ENCODE assay signal across 19 cellular contexts in genomic region chr10:115861455-115861854, GRCh38.
DNase-seq lines count a peak whose midpoint lies in the region; ATAC-seq and TF ChIP-seq lines count a peak whose summit lies in the region.
"Had no signal": no experiment of that assay in that cellular context is flagged by ENCODE, and none has a peak within 500 bp of the region (broad histone marks: within the 10 kb centered on the region; RNA-seq: fewer than 3 reads in every experiment).

No MANE protein-coding gene starts in this region.

- H4K91ac ChIP-seq in trophoblast cell (ENCODE audit: low read depth, low read length) = no peak overlapping the region

- DNase-seq in MCF 10A (ENCODE audit: unreplicated experiment) (peak; percentile 13), breast epithelium (ENCODE audit: low spot score in 2 of 2) (no peak), adipocyte (ENCODE audit: low read depth) (peak; percentile 40), fibroblast of the aortic adventitia (ENCODE audit: low read depth) (peak; percentile 5), right cardiac atrium (no peak), trophoblast cell (no peak), RWPE1 (ENCODE audit: low spot score) (no peak)
- no peak for DNase-seq in stimulated activated CD8-positive, alpha-beta memory T cell treated with anti-CD3 and anti-CD28 coated beads, Interleukin-4, amount 100 ng/mL, for 48 hours
- DNase-seq: AML-193, Caco-2, NCI-H1417 treated with DMSO at 0.1 percent for 48 hours, NCI-H2081 treated with DMSO at 0.1 percent for 48 hours, NCI-H510A, NCI-H82 had no signal

- no peak for TF ChIP-seq CTCF in MCF 10A (IDR thresholded peaks at IDR 0.05; ENCODE audit: unreplicated experiment)
- TF ChIP-seq CTCF in breast epithelium (IDR thresholded peaks at IDR 0.05) = no peak
- no peak for TF ChIP-seq CTCF in fibroblast of the aortic adventitia (IDR thresholded peaks at IDR 0.05; ENCODE audit: insufficient read depth, low read length)
- TF ChIP-seq CTCF in RWPE1 (conservative IDR thresholded peaks at IDR 0.05; ENCODE audit: low read depth) = no peak

- BruUV-seq in MCF 10A (replicated peaks; lab: Mats Ljungman, UMichigan) = no TSS peak

- H3K4me3 ChIP-seq in breast epithelium (no peak overlapping the region), adipocyte (ENCODE audit: low read length) (no peak overlapping the region), fibroblast of the aortic adventitia (ENCODE audit: low read depth, low read length) (no peak overlapping the region), right cardiac atrium (ENCODE audit: low read length) (no peak overlapping the region), trophoblast cell (ENCODE audit: low read depth, low read length) (no peak overlapping the region)
- H3K4me3 ChIP-seq: K562, SJSA1 had no signal

- H3K4me1 ChIP-seq in breast epithelium = no peaks in the 10 kb centered on the region
- peaks cover 15% of the 10 kb centered on the region for H3K4me1 ChIP-seq in adipocyte (ENCODE audit: control insufficient read depth, insufficient read depth, low read length)
- H3K4me1 ChIP-seq in right cardiac atrium (ENCODE audit: control insufficient read depth, insufficient read depth, low read length) = no peaks in the 10 kb centered on the region
- no peaks in the 10 kb centered on the region for H3K4me1 ChIP-seq in trophoblast cell (ENCODE audit: control insufficient read depth in 1 of 2, insufficient read depth in 2 of 2, low read length in 2 of 2)
- H3K4me1 ChIP-seq: SJSA1 had no signal

- H3K9me3 ChIP-seq in breast epithelium (no peaks in the 10 kb centered on the region), adipocyte (ENCODE audit: control insufficient read depth, low read length) (no peaks in the 10 kb centered on the region), right cardiac atrium (ENCODE audit: control insufficient read depth, low read length) (no peaks in the 10 kb centered on the region), trophoblast cell (ENCODE audit: insufficient read depth, low read depth, low read length) (no peaks in the 10 kb centered on the region)
- H3K9me3 ChIP-seq: Caco-2, SJSA1 had no signal

- H3K9me3 Mint-ChIP-seq in MCF 10A (ENCODE audit: unreplicated experiment) = no peaks in the 10 kb centered on the region

- no peak overlapping the region for H2BK120ac ChIP-seq in trophoblast cell (ENCODE audit: insufficient read depth, low read length, poor library complexity)

- no peak overlapping the region for H2AK5ac ChIP-seq in trophoblast cell (ENCODE audit: low read length)

- H3K14ac ChIP-seq in trophoblast cell (ENCODE audit: low read length) = no peak overlapping the region

- no peak overlapping the region for H3K4me3 Mint-ChIP-seq in MCF 10A (ENCODE audit: unreplicated experiment)

- H3K36me3 Mint-ChIP-seq in MCF 10A (ENCODE audit: insufficient read depth, unreplicated experiment) = no peaks in the 10 kb centered on the region

- H3K79me1 ChIP-seq in trophoblast cell (ENCODE audit: low read length) = no peaks in the 10 kb centered on the region

- H4K12ac ChIP-seq in trophoblast cell (ENCODE audit: low read depth, low read length) = no peak overlapping the region

- no peaks in the 10 kb centered on the region for H3K79me2 ChIP-seq in trophoblast cell (ENCODE audit: control insufficient read depth, insufficient read depth, low read length, poor library complexity)

- WGBS in right cardiac atrium = 85% methylated on average over 2 of the region's 2 CpGs
- WGBS in trophoblast cell (ENCODE audit: extremely low coverage, insufficient coverage, insufficient read length) = no CpG with 5 or more reads among the region's 2 CpGs

- H2BK12ac ChIP-seq in trophoblast cell (ENCODE audit: low read length) = no peak overlapping the region

- no peaks in the 10 kb centered on the region for H3K27me3 Mint-ChIP-seq in MCF 10A (ENCODE audit: insufficient read depth, unreplicated experiment)

- no peak overlapping the region for H2AFZ ChIP-seq in trophoblast cell (ENCODE audit: insufficient read depth, low read length, poor library complexity)

- H3K4me1 Mint-ChIP-seq in MCF 10A (ENCODE audit: insufficient read depth, unreplicated experiment) = peaks cover 9% of the 10 kb centered on the region

- intact Hi-C loops in MCF 10A (cut with micrococcal nuclease) (no loop called here), breast epithelium (cut with DNase I; ENCODE audit: low total_unique reads) (no loop called here), right cardiac atrium (cut with DNase I) (no loop called here)

- H3K27ac ChIP-seq in breast epithelium (no peak overlapping the region), right cardiac atrium (ENCODE audit: low read length) (no peak overlapping the region), trophoblast cell (ENCODE audit: low read depth, low read length) (no peak overlapping the region), RWPE1 (no peak overlapping the region)
- H3K27ac ChIP-seq: 22Rv1, SJSA1 had no signal

- no peak overlapping the region for H2BK5ac ChIP-seq in trophoblast cell (ENCODE audit: low read depth, low read length, poor library complexity)

- H3K4ac ChIP-seq in trophoblast cell (ENCODE audit: low read depth, low read length) = no peak overlapping the region

- no peak overlapping the region for H3K4me2 ChIP-seq in trophoblast cell (ENCODE audit: low read length)

- H3K9ac ChIP-seq in adipocyte (ENCODE audit: low read length) (no peak overlapping the region), trophoblast cell (ENCODE audit: low read length) (no peak overlapping the region)

- H3K23ac ChIP-seq in trophoblast cell (ENCODE audit: low read length) = no peak overlapping the region

- no peaks in the 10 kb centered on the region for H3K36me3 ChIP-seq in breast epithelium
- no peaks in the 10 kb centered on the region for H3K36me3 ChIP-seq in adipocyte (ENCODE audit: control insufficient read depth, insufficient read depth, low read length, severe bottlenecking)
- H3K36me3 ChIP-seq in trophoblast cell (ENCODE audit: control insufficient read depth in 1 of 2, insufficient read depth in 2 of 2, low read length in 2 of 2) = no peaks in the 10 kb centered on the region
- H3K36me3 ChIP-seq: SJSA1 had no signal

- ATAC-seq in right cardiac atrium = no peak
- ATAC-seq: HCT116, K562, PC-3 had no signal

- POLR2A ChIA-PET in MCF 10A (lab: Yijun Ruan, JAX) = no interaction called here
- POLR2A ChIA-PET in RWPE1 (lab: Yijun Ruan, JAX; ENCODE audit: low non-redundant PET) = no interaction called here

- no peak overlapping the region for H4K8ac ChIP-seq in trophoblast cell (ENCODE audit: low read depth, low read length)

- no peak overlapping the region for H3K27ac Mint-ChIP-seq in MCF 10A (ENCODE audit: low read depth, unreplicated experiment)

- H3K27me3 ChIP-seq in breast epithelium = no peaks in the 10 kb centered on the region
- no peaks in the 10 kb centered on the region for H3K27me3 ChIP-seq in adipocyte (replicated peaks; ENCODE audit: control insufficient read depth, insufficient read depth, low read length)
- H3K27me3 ChIP-seq in right cardiac atrium (ENCODE audit: control insufficient read depth, insufficient read depth) = no peaks in the 10 kb centered on the region
- no peaks in the 10 kb centered on the region for H3K27me3 ChIP-seq in trophoblast cell (ENCODE audit: insufficient read depth, low read length)
- H3K27me3 ChIP-seq: SJSA1 had no signal

- CTCF ChIA-PET in MCF 10A (lab: Yijun Ruan, JAX) (interaction anchor here (0.6 kb wide), 1 partner anchor 49 kb away, joined by 3 read pairs; no protein-coding TSS in a partner anchor), RWPE1 (lab: Yijun Ruan, JAX) (interaction anchor here (0.7 kb wide), 1 partner anchor 68 kb away, joined by 3 read pairs; no protein-coding TSS in a partner anchor)

- no peak for TF ChIP-seq POLR2A in breast epithelium (IDR thresholded peaks at IDR 0.05)

- H3K18ac ChIP-seq in trophoblast cell (ENCODE audit: low read length) = no peak overlapping the region

Comparison
In these comparisons a context has a peak if more than half of its experiments do, and no peak if none do; other contexts are left out.
1. DNase-seq: peak in MCF 10A (single experiment), adipocyte (single experiment) and fibroblast of the aortic adventitia (single experiment); none in breast epithelium (0 of 2), right cardiac atrium (0 of 3), trophoblast cell (0 of 2), stimulated activated CD8-positive, alpha-beta memory T cell treated with anti-CD3 and anti-CD28 coated beads, Interleukin-4, amount 100 ng/mL, for 48 hours (single experiment) and RWPE1 (single experiment).